In the genomic region with DNA sequence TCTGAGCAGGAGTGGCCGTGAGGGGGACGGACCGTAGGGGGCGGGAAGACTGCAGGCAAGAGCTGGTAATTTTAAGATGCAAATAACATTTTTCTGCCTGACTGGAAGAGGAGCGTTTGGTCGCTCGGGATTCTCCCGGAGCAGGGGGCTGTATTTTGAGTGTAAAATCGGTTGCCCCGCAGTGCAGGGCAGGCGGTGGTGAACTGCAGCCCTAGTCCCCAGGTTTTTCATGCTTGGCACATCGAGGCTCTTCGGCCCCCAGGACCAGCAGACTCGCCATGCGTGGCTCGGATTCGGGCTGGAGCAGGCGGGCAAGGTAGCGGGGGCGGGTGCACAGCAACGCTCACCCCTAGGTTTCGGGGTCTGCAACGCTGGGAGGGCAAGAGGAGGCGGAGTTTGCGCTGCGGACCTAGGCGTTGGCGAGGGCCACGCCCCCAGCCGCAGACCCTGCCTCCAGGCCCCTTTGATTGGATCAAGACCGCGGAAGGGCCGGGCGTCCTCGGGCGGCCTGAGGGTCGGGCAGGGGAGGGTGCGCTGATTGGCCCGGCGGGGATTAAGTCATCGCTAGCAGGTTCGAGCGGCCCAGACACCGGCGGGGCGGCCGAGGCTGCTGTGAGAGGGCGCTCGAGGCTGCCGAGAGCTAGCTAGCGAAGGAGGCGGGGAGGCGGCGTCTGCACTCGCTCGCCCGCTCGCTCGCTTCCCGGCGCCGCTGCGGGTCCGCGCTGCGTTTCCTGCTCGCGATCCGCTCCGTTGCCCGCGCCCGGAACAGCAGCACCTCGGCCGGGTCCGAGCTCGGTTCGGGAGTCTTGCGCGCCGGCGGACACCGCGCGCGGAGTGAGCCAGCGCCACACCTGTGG, we compare ENCODE assay signal across 8 cellular contexts. TPM values are rescaled to one million over a fixed set of nuclear protein-coding genes. Genes with fewer than 3 reads are reported as not detected.
DNase-seq lines count a peak whose midpoint lies in the region; ATAC-seq and TF ChIP-seq lines count a peak whose summit lies in the region.

Gene ARHGAP26 (plus strand): TSS at position 585 of the 857 bp plus-strand sequence. CDS start 385 bp downstream, outside the sequence.

- H3K4me3 ChIP-seq in CD4-positive, alpha-beta memory T cell (ENCODE audit: low read length in 2 of 2) = peak within 1 kb of the TSS; percentile 74 to 89
- peak within 1 kb of the TSS; percentile 47 to 97 (median 88) for H3K4me3 ChIP-seq in dorsolateral prefrontal cortex
- H3K4me3 ChIP-seq in right lobe of liver = peak within 1 kb of the TSS; percentile 75 to 87 (median 75)

- H3K4me1 ChIP-seq in CD4-positive, alpha-beta memory T cell (ENCODE audit: insufficient read depth, low read length) = peaks cover 14% of the 10 kb centered on the region
- H3K4me1 ChIP-seq in right lobe of liver = no peaks in the 10 kb centered on the region

- H3K27me3 Mint-ChIP-seq in CD4-positive, alpha-beta memory T cell = no peaks in the 10 kb centered on the region
- no peaks in the 10 kb centered on the region for H3K27me3 Mint-ChIP-seq in activated CD4-positive, alpha-beta memory T cell treated with anti-CD3 and anti-CD28 coated beads for 36 hours

- TF ChIP-seq CTCF in dorsolateral prefrontal cortex (IDR thresholded peaks at IDR 0.05 in 54 of 56, conservative IDR thresholded peaks at IDR 0.05 in 2 of 56; ENCODE audit: low read depth in 1 of 56, partially characterized antibody in 56 of 56) (peak in 43 of 56 donors; percentile 6 to 71 (median 39)), right lobe of liver (IDR thresholded peaks at IDR 0.05) (peak; percentile 15 to 37 (median 23))

- H3K27me3 ChIP-seq in CD4-positive, alpha-beta memory T cell (ENCODE audit: insufficient read depth, low read length) = no peaks in the 10 kb centered on the region
- H3K27me3 ChIP-seq in dorsolateral prefrontal cortex = no peaks in the 10 kb centered on the region
- no peaks in the 10 kb centered on the region for H3K27me3 ChIP-seq in right lobe of liver

- H3K36me3 ChIP-seq in CD4-positive, alpha-beta memory T cell (ENCODE audit: insufficient read depth, low read length) = no peaks in the 10 kb centered on the region
- no peaks in the 10 kb centered on the region for H3K36me3 ChIP-seq in right lobe of liver

- H3K9me3 Mint-ChIP-seq in CD4-positive, alpha-beta memory T cell = no peaks in the 10 kb centered on the region
- H3K9me3 Mint-ChIP-seq in activated CD4-positive, alpha-beta memory T cell treated with anti-CD3 and anti-CD28 coated beads for 36 hours = no peaks in the 10 kb centered on the region

- peaks cover 0 to 6% of the 10 kb centered on the region in 2 donors for H3K36me3 Mint-ChIP-seq in CD4-positive, alpha-beta memory T cell
- no peaks in the 10 kb centered on the region for H3K36me3 Mint-ChIP-seq in activated CD4-positive, alpha-beta memory T cell treated with anti-CD3 and anti-CD28 coated beads for 36 hours

- peak within 1 kb of the TSS; percentile 85 to 97 (median 94) for H3K27ac Mint-ChIP-seq in CD4-positive, alpha-beta memory T cell
- H3K27ac Mint-ChIP-seq in activated CD4-positive, alpha-beta memory T cell treated with anti-CD3 and anti-CD28 coated beads for 36 hours = peak within 1 kb of the TSS; percentile 78

- ATAC-seq in GM19397 (IDR thresholded peaks at IDR 0.05; ENCODE audit: unreplicated experiment) (peak; percentile 98), HG03571 (IDR thresholded peaks at IDR 0.05; ENCODE audit: unreplicated experiment) (peak; percentile 99), right lobe of liver (peak; percentile 96 to 99 (median 97))

- POLR2A ChIA-PET in CD4-positive, alpha-beta memory T cell (lab: Charles Lee; ENCODE audit: partially characterized antibody) = interaction anchor here (0.6 to 3.4 kb wide), 24 partner anchors 9 to 1401 kb away, joined by 3 to 35 read pairs (median 3); partner anchors contain the start of genes HDAC3, KCTD16, NR3C1 and RELL2
- POLR2A ChIA-PET in activated CD4-positive, alpha-beta memory T cell treated with anti-CD3 and anti-CD28 coated beads for 36 hours (lab: Charles Lee) = interaction anchor here (1.1 to 4.5 kb wide), 5 partner anchors 14 to 57 kb away, joined by 3 to 48 read pairs (median 6); no protein-coding TSS in a partner anchor

- DNase-seq in CD4-positive, alpha-beta memory T cell = peak; percentile 87 to 91 (median 88)
- DNase-seq in NCI-H774 (lab: John Stamatoyannopoulos, UW) = peak; percentile 94
- DNase-seq in activated CD4-positive, alpha-beta memory T cell treated with anti-CD3 and anti-CD28 coated beads for 36 hours = peak; percentile 96
- DNase-seq in dorsolateral prefrontal cortex = peak; percentile 93 to 100 (median 98)
- peak; percentile 99 for DNase-seq in right lobe of liver
- DNase-seq in stimulated activated CD4-positive, alpha-beta T cell treated with anti-CD3 and anti-CD28 coated beads, Interleukin-4, amount 100 ng/mL, for 4 hours = peak; percentile 90 to 92

- intact Hi-C loops in CD4-positive, alpha-beta memory T cell (cut with micrococcal nuclease) = loop anchor here (1.0 to 10.0 kb wide), 7 partner anchors 21 to 1400 kb away; partner anchors contain the start of genes KCTD16 and YIPF5
- intact Hi-C loops in activated CD4-positive, alpha-beta memory T cell treated with anti-CD3 and anti-CD28 coated beads for 36 hours (cut with micrococcal nuclease) = loop anchor here (1.0 to 10.0 kb wide), 5 partner anchors 13 to 665 kb away; no protein-coding TSS in a partner anchor
- intact Hi-C loops in dorsolateral prefrontal cortex (cut with DNase I) (loop anchor here (2.0 to 5.0 kb wide), 4 partner anchors 53 to 632 kb away; partner anchors contain the start of gene NR3C1 (in 1 of the 2)), right lobe of liver (cut with DNase I) (loop anchor here in 1 of 2 donors (10.0 kb wide), 1 partner anchor 105 kb away; no protein-coding TSS in a partner anchor)

- TF ChIP-seq POLR2A in right lobe of liver (IDR thresholded peaks at IDR 0.05) = peak; percentile 99

- 0% methylated on average over 9 of the region's 87 CpGs for WGBS in right lobe of liver (ENCODE audit: insufficient coverage, low coverage, low lambda C conversion rate, missing lambda C conversion rate)

- H3K4me1 Mint-ChIP-seq in CD4-positive, alpha-beta memory T cell = peaks cover 18 to 38% (median 26%) of the 10 kb centered on the region in 4 donors
- H3K4me1 Mint-ChIP-seq in activated CD4-positive, alpha-beta memory T cell treated with anti-CD3 and anti-CD28 coated beads for 36 hours (ENCODE audit: low read depth) = peaks cover 43% of the 10 kb centered on the region

- peak within 1 kb of the TSS; percentile 94 to 98 (median 96) for H3K4me3 Mint-ChIP-seq in CD4-positive, alpha-beta memory T cell
- H3K4me3 Mint-ChIP-seq in activated CD4-positive, alpha-beta memory T cell treated with anti-CD3 and anti-CD28 coated beads for 36 hours = peak within 1 kb of the TSS; percentile 92

- no peaks in the 10 kb centered on the region for H3K9me3 ChIP-seq in CD4-positive, alpha-beta memory T cell (ENCODE audit: control insufficient read depth in 1 of 2, low read length in 2 of 2)
- no peaks in the 10 kb centered on the region for H3K9me3 ChIP-seq in right lobe of liver

- CTCF ChIA-PET in CD4-positive, alpha-beta memory T cell (lab: Charles Lee; ENCODE audit: partially characterized antibody) = interaction anchor here (0.9 to 5.5 kb wide), 23 partner anchors 10 to 644 kb away, joined by 3 to 34 read pairs (median 5); partner anchors contain the start of gene NR3C1
- CTCF ChIA-PET in activated CD4-positive, alpha-beta memory T cell treated with anti-CD3 and anti-CD28 coated beads for 36 hours (lab: Charles Lee) = interaction anchor here (0.6 to 7.2 kb wide), 16 partner anchors 9 to 664 kb away, joined by 3 to 43 read pairs (median 8); no protein-coding TSS in a partner anchor

- H3K27ac ChIP-seq in CD4-positive, alpha-beta memory T cell (ENCODE audit: low read depth, low read length) = peak within 1 kb of the TSS; percentile 53
- H3K27ac ChIP-seq in dorsolateral prefrontal cortex = peak within 1 kb of the TSS; percentile 53 to 96 (median 89)
- H3K27ac ChIP-seq in right lobe of liver = peak within 1 kb of the TSS; percentile 62 to 82 (median 81)

RNA-seq across cellular contexts. Expression of gene ARHGAP26, which starts in this region (rescaled TPM):
- total RNA-seq in CD4-positive, alpha-beta memory T cell = 10 to 100 TPM; 22.6 to 22.7 TPM
- polyA plus RNA-seq in CD4-positive, alpha-beta memory T cell = 10 to 100 TPM in 1 of 2 donors, 1 to 10 TPM in 1; 2.0 to 11.9 TPM
- total RNA-seq in activated CD4-positive, alpha-beta memory T cell treated with anti-CD3 and anti-CD28 coated beads for 36 hours = 10 to 100 TPM; 16.4 to 16.9 TPM
- total RNA-seq in dorsolateral prefrontal cortex (100 to 1,000 TPM in 119 of 120 experiments, 10 to 100 TPM in 1; 84.5 to 257 (median 180) TPM), right lobe of liver (10 to 100 TPM in 2 of 6 experiments, 1 to 10 TPM in 4; 6.7 to 14.5 (median 8.3) TPM)

Comparison
In these comparisons a context has a peak if more than half of its experiments do, and no peak if none do; other contexts are left out.
1. Peak in every context shown above with its lines: DNase-seq, ATAC-seq, H3K4me3 ChIP-seq and H3K27ac ChIP-seq.